8 cellular contexts compared by ENCODE assay signal in genomic region chr2:191321861-191322662, GRCh38.
A peak's percentile ranks its signal among the peaks of the same experiment; 100 is the strongest.
DNase-seq lines count a peak whose midpoint lies in the region; ATAC-seq, FAIRE-seq and TF ChIP-seq lines count a peak whose summit lies in the region.

No MANE protein-coding gene starts in this region.

- TF ChIP-seq CTCF in HEK293 (tag by site-specific recombination; IDR thresholded peaks at IDR 0.05), result no peak
- no peak for TF ChIP-seq CTCF in bronchial epithelial cell (IDR thresholded peaks at IDR 0.05; ENCODE audit: insufficient read depth, low read length, severe bottlenecking)
- no peak for TF ChIP-seq CTCF in tibial artery (IDR thresholded peaks at IDR 0.05)
- no peak for TF ChIP-seq CTCF in type B pancreatic cell (conservative IDR thresholded peaks at IDR 0.05)

- peaks cover 27 to 63% (median 33%) of the 10 kb centered on the region in 3 donors for H3K4me1 Mint-ChIP-seq in naive B cell
- H3K4me1 Mint-ChIP-seq in type B pancreatic cell (ENCODE audit: unreplicated experiment), result peaks cover 50% of the 10 kb centered on the region

- H3K27me3 ChIP-seq in bronchial epithelial cell (ENCODE audit: control insufficient read depth, insufficient read depth, low read length), result no peaks in the 10 kb centered on the region
- no peaks in the 10 kb centered on the region for H3K27me3 ChIP-seq in tibial artery

- no peaks in the 10 kb centered on the region for H3K9me3 ChIP-seq in HEK293 (ENCODE audit: control insufficient read depth, insufficient read depth, low read depth, low read length)
- H3K9me3 ChIP-seq in tibial artery, result no peaks in the 10 kb centered on the region

- peak overlapping the region in 7 of 8 donors; percentile 44 to 78 (median 69) for H3K4me3 Mint-ChIP-seq in naive B cell
- no peak overlapping the region for H3K4me3 Mint-ChIP-seq in type B pancreatic cell

- H3K36me3 ChIP-seq in HEK293 (ENCODE audit: control insufficient read depth in 2 of 2, insufficient read depth in 1 of 2, low read length in 2 of 2) (no peaks in the 10 kb centered on the region), bronchial epithelial cell (ENCODE audit: control insufficient read depth, insufficient read depth, low read length) (peaks cover 1% of the 10 kb centered on the region), tibial artery (no peaks in the 10 kb centered on the region)

- peak; percentile 93 to 96 for ATAC-seq in naive B cell (ENCODE audit: low read depth in 2 of 2)

- H3K36me3 Mint-ChIP-seq in naive B cell, result peaks cover 5 to 7% of the 10 kb centered on the region in 2 donors
- H3K36me3 Mint-ChIP-seq in type B pancreatic cell, result peaks cover 7% of the 10 kb centered on the region

- no peak for FAIRE-seq in bronchial epithelial cell (lab: Jason Lieb, UNC)

- H3K27ac Mint-ChIP-seq in naive B cell, result peak overlapping the region; percentile 28 to 88 (median 85)
- no peak overlapping the region for H3K27ac Mint-ChIP-seq in type B pancreatic cell

- H3K4me3 ChIP-seq in HEK293 (ENCODE audit: low read depth, low read length), result no peak overlapping the region
- H3K4me3 ChIP-seq in bronchial epithelial cell (ENCODE audit: low read depth, low read length), result no peak overlapping the region
- no peak overlapping the region for H3K4me3 ChIP-seq in tibial artery

- intact Hi-C loops in tibial artery (cut with DNase I; ENCODE audit: low total_unique reads), result no loop called here

- CTCF ChIA-PET in HEK293 (lab: Yijun Ruan, JAX), result interaction anchor here (0.8 to 1.8 kb wide), 6 partner anchors 20 to 179 kb away, joined by 3 to 7 read pairs (median 4); no protein-coding TSS in a partner anchor

- POLR2A ChIA-PET in HEK293 (lab: Yijun Ruan, JAX), result interaction anchor here (0.8 kb wide), 1 partner anchor 76 kb away, joined by 5 read pairs; no protein-coding TSS in a partner anchor

- H3K4me1 ChIP-seq in HEK293 (ENCODE audit: control insufficient read depth, insufficient read depth, low read length), result peaks cover 45% of the 10 kb centered on the region
- H3K4me1 ChIP-seq in tibial artery, result peaks cover 0 to 60% (median 21%) of the 10 kb centered on the region in 4 donors

- H3K9me3 Mint-ChIP-seq in naive B cell (peaks cover 0 to 6% (median 0%) of the 10 kb centered on the region in 7 donors), type B pancreatic cell (no peaks in the 10 kb centered on the region)

- H3K27ac ChIP-seq in HEK293 (ENCODE audit: extremely low read depth, low read depth, low read length) (peak overlapping the region; percentile 80), tibial artery (peak overlapping the region in 1 of 2 donors; percentile 6)

- H3K27me3 Mint-ChIP-seq in naive B cell (no peaks in the 10 kb centered on the region), type B pancreatic cell (no peaks in the 10 kb centered on the region)

- DNase-seq in D341Med (ENCODE audit: low spot score) (peak; percentile 60), NCI-H2171 (lab: John Stamatoyannopoulos, UW) (peak; percentile 51), bronchial epithelial cell (ENCODE audit: low read depth) (peak; percentile 57), naive B cell (peak; percentile 56), tibial artery (no peak), type B pancreatic cell (ENCODE audit: extremely low spot score, unreplicated experiment) (no peak), occipital lobe (lab: John Stamatoyannopoulos, UW) (no peak)

TF ChIP-seq in HEK293, 187 proteins besides CTCF, POLR2A, EP300 and RAD21 (continues in another document):
- TF ChIP-seq ZNF843 (tag by site-specific recombination; IDR thresholded peaks at IDR 0.05), result peak; percentile 100
- TF ChIP-seq ZNF704 (tag by site-specific recombination; IDR thresholded peaks at IDR 0.05), result no peak
- peak; percentile 72 for TF ChIP-seq ZNF2 (tag by site-specific recombination; IDR thresholded peaks at IDR 0.05)
- peak; percentile 86 for TF ChIP-seq ZNF692 (tag by site-specific recombination; IDR thresholded peaks at IDR 0.05)
- no peak for TF ChIP-seq ZNF274 (IDR thresholded peaks at IDR 0.05; ENCODE audit: low read length)
- TF ChIP-seq ZNF274 (tag by site-specific recombination; IDR thresholded peaks at IDR 0.05; ENCODE audit: borderline replicate concordance), result no peak
- peak; percentile 85 for TF ChIP-seq ZNF184 (tag by site-specific recombination; IDR thresholded peaks at IDR 0.05)
- peak; percentile 97 for TF ChIP-seq ZNF366 (tag by site-specific recombination; conservative IDR thresholded peaks at IDR 0.05)
- TF ChIP-seq ZBTB10 (tag by site-specific recombination; IDR thresholded peaks at IDR 0.05), result no peak; the same call in 1 of the 2 replicates
- TF ChIP-seq MYNN (tag by site-specific recombination; IDR thresholded peaks at IDR 0.05; ENCODE audit: borderline replicate concordance), result no peak
- TF ChIP-seq ZNF202 (tag by site-specific recombination; IDR thresholded peaks at IDR 0.05; ENCODE audit: borderline replicate concordance), result no peak
- TF ChIP-seq ZNF449 (tag by site-specific recombination; IDR thresholded peaks at IDR 0.05), result peak; percentile 70; the same call in 1 of the 2 replicates
- no peak for TF ChIP-seq ZNF155 (tag by site-specific recombination; IDR thresholded peaks at IDR 0.05)
- TF ChIP-seq ZNF626 (tag by site-specific recombination; IDR thresholded peaks at IDR 0.05), result no peak
- peak; percentile 85 for TF ChIP-seq MZF1 (tag by site-specific recombination; IDR thresholded peaks at IDR 0.05; ENCODE audit: borderline replicate concordance)
- TF ChIP-seq ZNF837 (tag by site-specific recombination; IDR thresholded peaks at IDR 0.05), result no peak
- TF ChIP-seq ZBTB26 (tag by site-specific recombination; optimal IDR thresholded peaks at IDR 0.05), result no peak
- peak; percentile 55; the same call in 1 of the 2 replicates for TF ChIP-seq SP3 (tag by site-specific recombination; IDR thresholded peaks at IDR 0.05)
- TF ChIP-seq ZNF133 (tag by site-specific recombination; IDR thresholded peaks at IDR 0.05), result no peak
- TF ChIP-seq ZFP37 (tag by site-specific recombination; IDR thresholded peaks at IDR 0.05), result peak; percentile 83; the same call in 1 of the 2 replicates

Comparison
In these comparisons a context has a peak if more than half of its experiments do, and no peak if none do; other contexts are left out.
1. DNase-seq: peak in D341Med (single experiment), NCI-H2171 (single experiment), bronchial epithelial cell (single experiment) and naive B cell (single experiment); none in tibial artery (0 of 2), type B pancreatic cell (single experiment) and occipital lobe (single experiment).